In genomic region chr2:214830794-214831346, GRCh38 we compare ENCODE assay signal across 11 cellular contexts. TPM values are rescaled to one million over a fixed set of nuclear protein-coding genes. Genes with fewer than 3 reads are reported as not detected.
DNase-seq lines count a peak whose midpoint lies in the region; ATAC-seq, FAIRE-seq and TF ChIP-seq lines count a peak whose summit lies in the region.
"Had no signal": no experiment of that assay in that cellular context is flagged by ENCODE, and none has a peak within 500 bp of the region (broad histone marks: within the 10 kb centered on the region; RNA-seq: fewer than 3 reads in every experiment).

No MANE protein-coding gene starts in this region.

- TF ChIP-seq POLR2A in heart left ventricle (IDR thresholded peaks at IDR 0.05) (no peak), upper lobe of left lung (IDR thresholded peaks at IDR 0.05) (no peak)

- no peak for TF ChIP-seq EP300 in upper lobe of left lung (IDR thresholded peaks at IDR 0.05)

- 58 to 75% (median 66%) methylated on average over 5 of the region's 5 CpGs for WGBS in heart left ventricle, 4 donors
- 62 to 63% methylated on average over 5 of the region's 5 CpGs for WGBS in upper lobe of left lung, 2 donors

- no peaks in the 10 kb centered on the region for H4K20me1 ChIP-seq in MM.1S (ENCODE audit: insufficient read depth, low read length)

- H3K9me3 ChIP-seq in heart left ventricle (no peaks in the 10 kb centered on the region), right atrium auricular region (no peaks in the 10 kb centered on the region), MM.1S (replicated peaks; ENCODE audit: insufficient read depth, low read length) (no peaks in the 10 kb centered on the region), upper lobe of left lung (no peaks in the 10 kb centered on the region)

- H3K4me2 ChIP-seq in MM.1S (ENCODE audit: low read depth, low read length) = no peak overlapping the region

- H3K9ac ChIP-seq in MM.1S (ENCODE audit: low read length) = no peak overlapping the region

- H3K79me2 ChIP-seq in MM.1S (ENCODE audit: low read length) = no peaks in the 10 kb centered on the region

- no peaks in the 10 kb centered on the region for H3K36me3 ChIP-seq in heart left ventricle
- no peaks in the 10 kb centered on the region for H3K36me3 ChIP-seq in right atrium auricular region
- no peaks in the 10 kb centered on the region for H3K36me3 ChIP-seq in MM.1S (replicated peaks; ENCODE audit: insufficient read depth, low read length)
- no peaks in the 10 kb centered on the region for H3K36me3 ChIP-seq in upper lobe of left lung

- no peak overlapping the region for H2AFZ ChIP-seq in MM.1S (ENCODE audit: low read length)

- peak in 8 of 12 donors; percentile 17 to 47 (median 32) for TF ChIP-seq CTCF in heart left ventricle (IDR thresholded peaks at IDR 0.05)
- peak in 1 of 2 donors; percentile 43 for TF ChIP-seq CTCF in right atrium auricular region (IDR thresholded peaks at IDR 0.05)
- TF ChIP-seq CTCF in MM.1S (IDR thresholded peaks at IDR 0.05; ENCODE audit: low read length) = peak; percentile 39
- TF ChIP-seq CTCF in epithelial cell of esophagus (IDR thresholded peaks at IDR 0.05; ENCODE audit: insufficient read depth, low read depth, low read length, missing control alignments) = peak; percentile 54
- peak in 4 of 6 experiments; percentile 4 to 29 (median 10) for TF ChIP-seq CTCF in upper lobe of left lung (IDR thresholded peaks at IDR 0.05)

- no peak for FAIRE-seq in GM19239 (lab: Jason Lieb, UNC)
- FAIRE-seq: endometrium, TTC549, urothelium cell line had no signal

- H3K4me3 ChIP-seq in heart left ventricle (no peak overlapping the region), right atrium auricular region (no peak overlapping the region), MM.1S (ENCODE audit: low read length) (no peak overlapping the region), epithelial cell of esophagus (ENCODE audit: low read length) (no peak overlapping the region), upper lobe of left lung (no peak overlapping the region)

- H3F3A ChIP-seq in MM.1S (ENCODE audit: insufficient read depth, low read length) = no peaks in the 10 kb centered on the region

- DNase-seq in heart left ventricle = no peak
- no peak for DNase-seq in right atrium auricular region (ENCODE audit: low spot score)
- DNase-seq in MM.1S = no peak
- DNase-seq in epithelial cell of esophagus (ENCODE audit: low read depth) = peak; percentile 59
- DNase-seq in upper lobe of left lung = no peak
- DNase-seq in HK-2 (ENCODE audit: unreplicated experiment) = no peak
- DNase-seq in NCI-H1436 treated with DMSO at 0.1 percent for 48 hours (lab: John Stamatoyannopoulos, UW) = no peak
- no peak for DNase-seq in GM19239 (ENCODE audit: insufficient read length, low spot score)

- intact Hi-C loops in heart left ventricle (cut with DNase I) = no loop called here

- H3K27ac ChIP-seq in heart left ventricle (no peak overlapping the region), right atrium auricular region (no peak overlapping the region), MM.1S (ENCODE audit: low read length) (no peak overlapping the region), upper lobe of left lung (no peak overlapping the region)

- H3K9me2 ChIP-seq in MM.1S (replicated peaks; ENCODE audit: insufficient read depth, low read length) = no peaks in the 10 kb centered on the region

- no peaks in the 10 kb centered on the region for H3K4me1 ChIP-seq in heart left ventricle
- no peaks in the 10 kb centered on the region for H3K4me1 ChIP-seq in right atrium auricular region
- H3K4me1 ChIP-seq in MM.1S (ENCODE audit: low read length) = no peaks in the 10 kb centered on the region
- H3K4me1 ChIP-seq in upper lobe of left lung = no peaks in the 10 kb centered on the region

- no peak for ATAC-seq in heart left ventricle
- no peak for ATAC-seq in upper lobe of left lung (ENCODE audit: low FRiP score in 2 of 2)

- H3K27me3 ChIP-seq in heart left ventricle (no peaks in the 10 kb centered on the region), right atrium auricular region (no peaks in the 10 kb centered on the region), MM.1S (replicated peaks; ENCODE audit: insufficient read depth, low read length) (no peaks in the 10 kb centered on the region), upper lobe of left lung (no peaks in the 10 kb centered on the region)

RNA-seq across cellular contexts. Expression of gene BARD1, which starts 21.4 kb away (rescaled TPM):
- total RNA-seq in heart left ventricle (10 to 100 TPM in 5 of 9 donors, 1 to 10 TPM in 4; 7.2 to 16.7 (median 10.8) TPM), right atrium auricular region (10 to 100 TPM; 13.5 to 15.7 TPM), upper lobe of left lung (10 to 100 TPM in 3 of 6 donors, 1 to 10 TPM in 3; 4.4 to 15.0 (median 10.6) TPM)
- 1 to 10 TPM in 1 of 2 donors, under 1 TPM in 1; 0.88 to 2.3 TPM for polyA plus RNA-seq in heart left ventricle
